1 cellular context compared by ENCODE assay signal in genomic region chr9:37887977-37888583, GRCh38.
TF ChIP-seq lines count a peak whose summit lies in the region.

No MANE protein-coding gene starts in this region.

TF ChIP-seq in IMR-90, 13 proteins besides CTCF, POLR2A, EP300 and RAD21:
- TF ChIP-seq CEBPB (IDR thresholded peaks at IDR 0.05; ENCODE audit: low read depth, low read length), result peak; percentile 76
TF ChIP-seq in IMR-90: peak in this region for 1; not testable (repeated sequence) for 12.
